ENCODE assay signal across 8 cellular contexts in the genomic region with DNA sequence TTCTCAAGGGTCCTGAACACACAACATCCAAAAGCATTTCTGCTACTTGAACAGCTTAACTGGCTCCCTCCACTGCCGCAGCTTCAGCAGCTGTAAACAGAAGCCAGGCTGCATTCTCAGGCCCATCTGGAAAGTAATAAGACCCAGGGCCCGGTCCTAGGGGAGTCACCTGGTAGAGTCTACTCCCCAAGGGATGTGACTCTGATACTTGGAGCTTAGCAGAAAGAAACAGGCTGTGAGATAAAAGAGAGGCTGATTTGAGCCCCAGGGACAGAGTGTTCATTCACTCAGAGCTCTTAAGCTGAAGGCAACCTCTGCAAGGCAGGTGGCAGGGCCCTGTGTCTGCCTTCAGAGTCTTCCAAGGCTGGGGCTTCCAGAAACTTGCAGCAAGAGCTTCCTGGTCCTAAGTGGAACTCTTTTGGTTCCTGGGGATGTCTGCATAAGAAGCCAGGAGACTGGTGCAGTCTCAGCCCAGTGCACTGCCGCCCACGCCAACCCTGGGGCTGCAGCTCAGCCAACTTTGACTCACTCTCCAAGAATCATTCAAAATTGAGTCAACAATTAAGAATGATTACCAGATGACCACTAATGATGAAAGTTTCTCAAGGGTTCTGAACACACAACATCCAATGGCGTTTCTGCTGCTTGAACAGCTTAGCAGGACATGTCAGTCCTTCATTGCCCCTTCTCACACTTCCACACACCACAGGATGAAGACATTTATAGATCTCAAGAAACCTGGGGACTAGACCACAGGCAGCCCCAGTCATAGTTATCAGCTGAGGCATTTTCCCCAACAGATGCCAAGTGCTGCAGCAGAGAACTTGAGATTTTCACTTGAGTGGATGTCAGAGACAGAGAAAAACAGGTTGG.
DNase-seq lines count a peak whose midpoint lies in the region; ATAC-seq and TF ChIP-seq lines count a peak whose summit lies in the region.

No MANE protein-coding gene starts in this region.

- H3K4me1 Mint-ChIP-seq in chondrocyte (ENCODE audit: low read depth) (peaks cover 38% of the 10 kb centered on the region), T-cell (no peaks in the 10 kb centered on the region)

- H3K27ac ChIP-seq in A673 (ENCODE audit: low read depth, low read length, poor library complexity, severe bottlenecking): no peak overlapping the region

- H3K36me3 ChIP-seq in skeletal muscle satellite cell (ENCODE audit: insufficient read depth, low read length): no peaks in the 10 kb centered on the region
- no peaks in the 10 kb centered on the region for H3K36me3 ChIP-seq in A673 (ENCODE audit: insufficient read depth, low read length, poor library complexity, severe bottlenecking)

- no peak for TF ChIP-seq CTCF in chondrocyte (IDR thresholded peaks at IDR 0.05)
- no peak for TF ChIP-seq CTCF in A673 (conservative IDR thresholded peaks at IDR 0.05; ENCODE audit: low read depth, low read length)

- intact Hi-C loops in A673 (cut with micrococcal nuclease; ENCODE audit: unreplicated experiment): no loop called here

- POLR2A ChIA-PET in T-cell (lab: Charles Lee) (no interaction called here), A673 (lab: Charles Lee; ENCODE audit: low non-redundant PET) (no interaction called here)

- H3K4me3 Mint-ChIP-seq in chondrocyte (ENCODE audit: unreplicated experiment): no peak overlapping the region
- no peak overlapping the region for H3K4me3 Mint-ChIP-seq in T-cell

- H3K4me1 ChIP-seq in skeletal muscle satellite cell (ENCODE audit: control insufficient read depth, insufficient read depth, low read length) (peaks cover 52% of the 10 kb centered on the region), A673 (ENCODE audit: insufficient read depth, low read length, poor library complexity, severe bottlenecking) (peaks cover 7% of the 10 kb centered on the region)

- H3K27me3 ChIP-seq in skeletal muscle satellite cell (ENCODE audit: control insufficient read depth, insufficient read depth, low read length) (no peaks in the 10 kb centered on the region), A673 (replicated peaks; ENCODE audit: insufficient read depth, low read depth, low read length, poor library complexity) (no peaks in the 10 kb centered on the region)

- ATAC-seq in GM19438 (IDR thresholded peaks at IDR 0.05; ENCODE audit: low read depth, unreplicated experiment) (peak; percentile 67), HG03457 (IDR thresholded peaks at IDR 0.05; ENCODE audit: unreplicated experiment) (peak; percentile 47), T-cell (replicated peaks in 1 of 4) (no peak)

- H3K27ac Mint-ChIP-seq in chondrocyte (ENCODE audit: unreplicated experiment) (peak overlapping the region; percentile 71), T-cell (no peak overlapping the region)

- DNase-seq in chondrocyte (ENCODE audit: low spot score) (no peak), T-cell (no peak), CD1c-positive myeloid dendritic cell (ENCODE audit: extremely low spot score) (no peak), A673 (ENCODE audit: low spot score) (no peak)
- DNase-seq in activated CD8-positive, alpha-beta memory T cell treated with anti-CD3 and anti-CD28 coated beads for 24 hours: no peak

- H3K36me3 Mint-ChIP-seq in chondrocyte (ENCODE audit: low read depth) (no peaks in the 10 kb centered on the region), T-cell (no peaks in the 10 kb centered on the region)

- no TSS peak for BruUV-seq in A673 (replicated peaks; lab: Mats Ljungman, UMichigan)

- H3K9me3 Mint-ChIP-seq in chondrocyte (ENCODE audit: low read depth) (no peaks in the 10 kb centered on the region), T-cell (no peaks in the 10 kb centered on the region)

- H3K4me3 ChIP-seq in skeletal muscle satellite cell (ENCODE audit: low read length) (peak overlapping the region; percentile 35), A673 (ENCODE audit: low read depth, low read length, poor library complexity, severe bottlenecking) (no peak overlapping the region)

- CTCF ChIA-PET in T-cell (lab: Charles Lee): no interaction called here
- CTCF ChIA-PET in A673 (lab: Charles Lee): no interaction called here

- H3K9ac ChIP-seq in skeletal muscle satellite cell (ENCODE audit: low read depth, low read length): peak overlapping the region; percentile 66

- H3K27me3 Mint-ChIP-seq in chondrocyte (ENCODE audit: low read depth) (peaks cover 2% of the 10 kb centered on the region), T-cell (peaks cover 0 to 2% of the 10 kb centered on the region in 2 donors)

- no peaks in the 10 kb centered on the region for H3K9me3 ChIP-seq in skeletal muscle satellite cell (replicated peaks; ENCODE audit: low read length)
- H3K9me3 ChIP-seq in A673 (ENCODE audit: low read depth, low read length, poor library complexity, severe bottlenecking): no peaks in the 10 kb centered on the region

- peak overlapping the region; percentile 74 for H3K4me2 ChIP-seq in skeletal muscle satellite cell (ENCODE audit: low read length)

Comparison
In these comparisons a context has a peak if more than half of its experiments do, and no peak if none do; other contexts are left out.
1. ATAC-seq: peak in GM19438 (single experiment) and HG03457 (single experiment); none in T-cell (0 of 4).